25 cellular contexts compared by ENCODE assay signal in genomic region chr10:124048371-124049290, GRCh38. TPM values are rescaled to one million over a fixed set of nuclear protein-coding genes. Genes with fewer than 3 reads are reported as not detected.
DNase-seq lines count a peak whose midpoint lies in the region; ATAC-seq and TF ChIP-seq lines count a peak whose summit lies in the region.
"Had no signal": no experiment of that assay in that cellular context is flagged by ENCODE, and none has a peak within 500 bp of the region (broad histone marks: within the 10 kb centered on the region; RNA-seq: fewer than 3 reads in every experiment).

No MANE protein-coding gene starts in this region.

- 75% methylated on average over 19 of the region's 19 CpGs for WGBS in right cardiac atrium
- 30 to 60% methylated on average over 11 to 12 of the region's 19 CpGs for WGBS in gastroesophageal sphincter (ENCODE audit: low coverage in 1 of 2), 2 donors
- WGBS in aorta, 2 donors = 54 to 57% methylated on average over 19 of the region's 19 CpGs

- no peaks in the 10 kb centered on the region for H3K9me3 ChIP-seq in right cardiac atrium (ENCODE audit: control insufficient read depth, low read length)
- H3K9me3 ChIP-seq in gastroesophageal sphincter = no peaks in the 10 kb centered on the region
- no peaks in the 10 kb centered on the region for H3K9me3 ChIP-seq in aorta (ENCODE audit: control insufficient read depth, low read length)
- H3K9me3 ChIP-seq: uterus had no signal

- no peak for TF ChIP-seq CTCF in gastroesophageal sphincter (IDR thresholded peaks at IDR 0.05)
- no peak for TF ChIP-seq CTCF in osteocyte (IDR thresholded peaks at IDR 0.05)
- TF ChIP-seq CTCF in HFFc6 (IDR thresholded peaks at IDR 0.05) = no peak

- H3K36me3 ChIP-seq in gastroesophageal sphincter (peaks cover 0 to 11% of the 10 kb centered on the region in 2 donors), aorta (ENCODE audit: control insufficient read depth in 1 of 2, insufficient read depth in 2 of 2, low read length in 1 of 2) (peaks cover 0 to 1% of the 10 kb centered on the region in 2 donors)
- H3K36me3 ChIP-seq: uterus had no signal

- H3K4me1 Mint-ChIP-seq in osteocyte (ENCODE audit: unreplicated experiment) (peaks cover 63% of the 10 kb centered on the region), HFFc6 (ENCODE audit: low read depth) (peaks cover 8% of the 10 kb centered on the region; the same call in 1 of the 2 replicates)
- H3K4me1 Mint-ChIP-seq: activated CD8-positive, alpha-beta memory T cell treated with anti-CD3 and anti-CD28 coated beads, Interleukin-2, amount 10 ng/mL, durations not matched to agents 7 days and 5 days had no signal

- no peak for TF ChIP-seq EP300 in gastroesophageal sphincter (IDR thresholded peaks at IDR 0.05)

- DNase-seq in Right ventricle myocardium superior (peak; percentile 25), right cardiac atrium (no peak), osteocyte (ENCODE audit: extremely low spot score, unreplicated experiment) (no peak), aorta (peak; percentile 34 to 49), NCI-H774 (lab: John Stamatoyannopoulos, UW) (no peak), HFFc6 (no peak), NCI-H2107 treated with DMSO at 0.1 percent for 48 hours (lab: John Stamatoyannopoulos, UW; ENCODE audit: unreplicated experiment) (no peak)
- DNase-seq: activated CD4-positive, alpha-beta T cell treated with anti-CD3 and anti-CD28 coated beads for 36 hours; activated CD8-positive, alpha-beta memory T cell treated with anti-CD3 and anti-CD28 coated beads, Interleukin-2, amount 10 ng/mL, durations not matched to agents 7 days and 5 days; AML-193; DMS79; hypothalamus; IMR-90; NCI-H1417 treated with DMSO at 0.1 percent for 48 hours; NCI-H2171; NCI-H526 treated with DMSO at 0.1 percent for 48 hours; SHP77 treated with DMSO at 0.1 percent for 48 hours; uterus had no signal

- H3K27me3 ChIP-seq in right cardiac atrium (ENCODE audit: control insufficient read depth, insufficient read depth) (no peaks in the 10 kb centered on the region), gastroesophageal sphincter (no peaks in the 10 kb centered on the region), aorta (ENCODE audit: control insufficient read depth in 1 of 2, insufficient read depth in 2 of 2, low read length in 1 of 2) (no peaks in the 10 kb centered on the region)
- H3K27me3 ChIP-seq: foreskin keratinocyte, uterus had no signal

- H3K9me3 Mint-ChIP-seq in osteocyte (ENCODE audit: unreplicated experiment) (no peaks in the 10 kb centered on the region), HFFc6 (peaks cover 4% of the 10 kb centered on the region; the same call in 1 of the 2 replicates)

- H3K4me1 ChIP-seq in right cardiac atrium (ENCODE audit: control insufficient read depth, insufficient read depth, low read length) (no peaks in the 10 kb centered on the region), gastroesophageal sphincter (peaks cover 0 to 75% (median 5%) of the 10 kb centered on the region in 3 donors), aorta (ENCODE audit: control insufficient read depth in 1 of 2, insufficient read depth in 2 of 2, low read length in 2 of 2) (no peaks in the 10 kb centered on the region)
- H3K4me1 ChIP-seq: parathyroid adenoma, uterus had no signal

- H3K36me3 Mint-ChIP-seq in osteocyte (ENCODE audit: unreplicated experiment) = peaks cover 29% of the 10 kb centered on the region
- no peaks in the 10 kb centered on the region; the same call in 1 of the 2 replicates for H3K36me3 Mint-ChIP-seq in HFFc6 (ENCODE audit: low read depth)
- H3K36me3 Mint-ChIP-seq: activated CD8-positive, alpha-beta memory T cell treated with anti-CD3 and anti-CD28 coated beads, Interleukin-2, amount 10 ng/mL, durations not matched to agents 7 days and 5 days; activated naive CD8-positive, alpha-beta T cell had no signal

- intact Hi-C loops in Right ventricle myocardium superior (cut with DNase I) = no loop called here
- intact Hi-C loops in right cardiac atrium (cut with DNase I) = no loop called here
- intact Hi-C loops in aorta (cut with DNase I) = no loop called here

- no peak for ATAC-seq in Right ventricle myocardium superior (ENCODE audit: poor library complexity)
- no peak for ATAC-seq in right cardiac atrium
- ATAC-seq in gastroesophageal sphincter = no peak
- no peak for ATAC-seq in aorta (ENCODE audit: low FRiP score)
- ATAC-seq: activated CD4-positive, alpha-beta T cell treated with anti-CD3 and anti-CD28 coated beads for 36 hours; activated CD8-positive, alpha-beta memory T cell treated with anti-CD3 and anti-CD28 coated beads, Interleukin-2, amount 10 ng/mL, durations not matched to agents 7 days and 5 days had no signal

- H3K4me3 ChIP-seq in right cardiac atrium (ENCODE audit: low read length) (no peak overlapping the region), gastroesophageal sphincter (no peak overlapping the region), aorta (ENCODE audit: low read length in 2 of 2) (no peak overlapping the region)
- H3K4me3 ChIP-seq: skin epidermis, uterus had no signal

- TF ChIP-seq POLR2A in gastroesophageal sphincter (IDR thresholded peaks at IDR 0.05) = no peak

- H3K27ac ChIP-seq in right cardiac atrium (ENCODE audit: low read length) = no peak overlapping the region
- H3K27ac ChIP-seq in gastroesophageal sphincter = peak overlapping the region in 3 of 4 donors; percentile 46 to 77 (median 55)
- no peak overlapping the region for H3K27ac ChIP-seq in aorta (ENCODE audit: low read depth in 1 of 2, low read length in 2 of 2)
- H3K27ac ChIP-seq: 22Rv1, foreskin keratinocyte, parathyroid adenoma, skin epidermis, uterus had no signal

- no peaks in the 10 kb centered on the region for H3K27me3 Mint-ChIP-seq in osteocyte (ENCODE audit: unreplicated experiment)
- peaks cover 4% of the 10 kb centered on the region for H3K27me3 Mint-ChIP-seq in HFFc6 (ENCODE audit: insufficient read depth)
- H3K27me3 Mint-ChIP-seq: activated naive CD8-positive, alpha-beta T cell had no signal

- H3K4me3 Mint-ChIP-seq in osteocyte (ENCODE audit: unreplicated experiment) = peak overlapping the region; percentile 27
- H3K4me3 Mint-ChIP-seq in HFFc6 = no peak overlapping the region
- H3K4me3 Mint-ChIP-seq: activated CD4-positive, alpha-beta T cell treated with anti-CD3 and anti-CD28 coated beads for 36 hours; activated CD8-positive, alpha-beta memory T cell treated with anti-CD3 and anti-CD28 coated beads, Interleukin-2, amount 10 ng/mL, durations not matched to agents 7 days and 5 days; activated naive CD8-positive, alpha-beta T cell; brain had no signal

- H3K27ac Mint-ChIP-seq in osteocyte (ENCODE audit: unreplicated experiment) (peak overlapping the region; percentile 71), HFFc6 (no peak overlapping the region)
- H3K27ac Mint-ChIP-seq: activated CD4-positive, alpha-beta T cell treated with anti-CD3 and anti-CD28 coated beads for 36 hours; activated CD8-positive, alpha-beta memory T cell treated with anti-CD3 and anti-CD28 coated beads, Interleukin-2, amount 10 ng/mL, durations not matched to agents 7 days and 5 days; activated naive CD8-positive, alpha-beta T cell had no signal

RNA-seq across cellular contexts. Expression of gene CHST15, which starts 44.8 kb away (rescaled TPM):
- 3.0 TPM for total RNA-seq in Right ventricle myocardium superior
- total RNA-seq in right cardiac atrium = 10 to 100 TPM in 1 of 4 donors, 1 to 10 TPM in 3; 5.0 to 11.9 (median 8.7) TPM
- polyA plus RNA-seq in right cardiac atrium = 2.2 TPM
- total RNA-seq in gastroesophageal sphincter = 10 to 100 TPM; 63.5 to 87.5 (median 74.3) TPM
- 66.3 and 73.6 TPM in 2 replicates for total RNA-seq in osteocyte
- 10 to 100 TPM; 39.9 to 43.8 TPM for total RNA-seq in aorta
- polyA plus RNA-seq in aorta = 10 to 100 TPM in 1 of 2 donors, 1 to 10 TPM in 1; 4.5 to 10.1 TPM
- total RNA-seq in HFFc6 (2021; fragmentation: NEBNext Ultra II Directional; extraction: Animal tissue kit (Norgen Biotek cat#: 25700)) = 1 to 10 TPM in 4 of 6 experiments, under 1 TPM in 2; 0.88 to 8.7 (median 1.1) TPM

Comparison
In these comparisons a context has a peak if more than half of its experiments do, and no peak if none do; other contexts are left out.
1. DNase-seq: peak in Right ventricle myocardium superior (single experiment) and aorta (2 of 2); none in right cardiac atrium (0 of 3), osteocyte (single experiment), NCI-H774 (single experiment), HFFc6 (single experiment) and NCI-H2107 treated with DMSO at 0.1 percent for 48 hours (single experiment).
2. H3K27ac ChIP-seq: peak in gastroesophageal sphincter (3 of 4); none in right cardiac atrium (single experiment) and aorta (0 of 2).